12 cellular contexts compared by ENCODE assay signal in the genomic region with DNA sequence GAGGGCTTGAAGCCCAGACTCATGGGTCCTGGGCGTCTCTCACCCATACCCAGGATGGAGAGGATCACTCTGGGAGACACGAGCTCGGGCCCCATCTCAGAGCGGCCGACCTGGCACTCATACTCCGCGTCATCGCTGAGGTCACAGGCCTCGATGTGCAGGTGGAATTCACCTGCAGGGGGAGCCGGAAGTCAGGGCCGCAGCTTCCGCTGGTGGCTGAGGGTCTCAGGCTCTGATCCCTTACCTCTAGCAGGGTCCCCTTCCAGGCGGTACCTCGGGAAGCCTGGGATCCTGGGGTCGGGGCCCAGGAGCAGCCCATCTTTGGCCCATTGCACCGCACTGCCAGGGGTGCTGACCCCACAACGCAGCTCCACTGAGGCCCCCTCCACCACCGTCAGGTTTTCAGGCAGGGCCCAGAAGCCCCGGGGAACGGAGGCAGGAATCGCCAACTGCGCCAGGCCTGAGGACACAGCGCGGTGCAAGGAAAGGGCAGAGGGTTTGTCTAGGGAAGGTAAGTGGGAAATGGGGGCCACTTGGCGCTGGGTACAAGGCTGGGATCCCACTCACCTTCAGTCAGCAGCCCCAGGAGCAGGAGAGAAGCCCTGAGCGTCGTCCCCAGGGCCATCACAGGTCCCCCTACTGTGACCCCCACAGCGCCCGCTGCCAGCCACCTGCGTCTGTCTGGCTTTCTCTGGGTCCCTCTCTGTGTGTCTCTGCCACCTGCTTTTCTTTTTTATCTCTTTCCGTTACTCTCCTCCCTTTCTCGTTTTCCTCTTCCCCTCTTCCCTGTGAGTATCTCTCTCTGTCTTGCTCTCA. TPM values are rescaled to one million over a fixed set of nuclear protein-coding genes. Genes with fewer than 3 reads are reported as not detected.
DNase-seq lines count a peak whose midpoint lies in the region; ATAC-seq and TF ChIP-seq lines count a peak whose summit lies in the region.
"Had no signal": no experiment of that assay in that cellular context is flagged by ENCODE, and none has a peak within 500 bp of the region (broad histone marks: within the 10 kb centered on the region; RNA-seq: fewer than 3 reads in every experiment).

No MANE protein-coding gene starts in this region.

- H3K4me3 Mint-ChIP-seq in activated T-cell treated with anti-CD3 and anti-CD28 coated beads, Interleukin-2, amount 50 U/mL, for 72 hours: peak overlapping the region; percentile 16 to 23
- H3K4me3 Mint-ChIP-seq in activated T-cell treated with anti-CD3 and anti-CD28 coated beads, Interleukin-2, amount 50 U/mL, for 24 hours: no peak overlapping the region
- H3K4me3 Mint-ChIP-seq: activated T-helper 1 cell treated with anti-CD3 and anti-CD28 coated beads, Interleukin-12 subunit alpha, Interleukin-12 subunit beta, Interleukin-2, Interleukin-4 antibody, amounts not matched to agents 30 ng/mL and 10 ng/mL and 1 ng/mL, durations not matched to agents 14 hours and 24 hours and 36 hours had no signal

- no peaks in the 10 kb centered on the region for H3K36me3 Mint-ChIP-seq in activated T-cell treated with anti-CD3 and anti-CD28 coated beads, Interleukin-2, amount 50 U/mL, for 72 hours (ENCODE audit: insufficient read depth in 2 of 2)
- H3K36me3 Mint-ChIP-seq in activated T-cell treated with anti-CD3 and anti-CD28 coated beads, Interleukin-2, amount 50 U/mL, for 24 hours (ENCODE audit: low read depth): no peaks in the 10 kb centered on the region

- TF ChIP-seq CTCF in astrocyte of the cerebellum (IDR thresholded peaks at IDR 0.05; ENCODE audit: low read depth, low read length, missing control alignments) (peak; percentile 23), retinal pigment epithelial cell (conservative IDR thresholded peaks at IDR 0.05; ENCODE audit: low read depth, low read length) (peak; percentile 33)

- H3K4me1 Mint-ChIP-seq in activated T-cell treated with anti-CD3 and anti-CD28 coated beads, Interleukin-2, amount 50 U/mL, for 72 hours (ENCODE audit: low read depth): peaks cover 15% of the 10 kb centered on the region
- peaks cover 9% of the 10 kb centered on the region for H3K4me1 Mint-ChIP-seq in activated T-cell treated with anti-CD3 and anti-CD28 coated beads, Interleukin-2, amount 50 U/mL, for 24 hours (ENCODE audit: low read depth)

- H3K27ac Mint-ChIP-seq in activated T-cell treated with anti-CD3 and anti-CD28 coated beads, Interleukin-2, amount 50 U/mL, for 72 hours: no peak overlapping the region
- H3K27ac Mint-ChIP-seq in activated T-cell treated with anti-CD3 and anti-CD28 coated beads, Interleukin-2, amount 50 U/mL, for 24 hours: no peak overlapping the region
- H3K27ac Mint-ChIP-seq: activated T-helper 1 cell treated with anti-CD3 and anti-CD28 coated beads, Interleukin-12 subunit alpha, Interleukin-12 subunit beta, Interleukin-2, Interleukin-4 antibody, amounts not matched to agents 30 ng/mL and 10 ng/mL and 1 ng/mL, durations not matched to agents 14 hours and 24 hours and 36 hours had no signal

- H3K4me3 ChIP-seq in astrocyte of the cerebellum (ENCODE audit: low read depth, low read length) (no peak overlapping the region), retinal pigment epithelial cell (ENCODE audit: low read length) (no peak overlapping the region)
- H3K4me3 ChIP-seq: thoracic aorta had no signal

- peaks cover 48% of the 10 kb centered on the region for H3K27me3 Mint-ChIP-seq in activated T-cell treated with anti-CD3 and anti-CD28 coated beads, Interleukin-2, amount 50 U/mL, for 72 hours (ENCODE audit: low read depth)
- H3K27me3 Mint-ChIP-seq in activated T-cell treated with anti-CD3 and anti-CD28 coated beads, Interleukin-2, amount 50 U/mL, for 24 hours: peaks cover 71% of the 10 kb centered on the region

- DNase-seq in activated T-cell treated with anti-CD3 and anti-CD28 coated beads, Interleukin-2, amount 50 U/mL, for 72 hours: peak; percentile 23 to 34
- DNase-seq in activated T-cell treated with anti-CD3 and anti-CD28 coated beads, Interleukin-2, amount 50 U/mL, for 24 hours: no peak
- DNase-seq in astrocyte of the cerebellum (ENCODE audit: low read depth) (no peak), retinal pigment epithelial cell (ENCODE audit: low read depth) (no peak), AG08396 (ENCODE audit: low spot score) (no peak)
- DNase-seq: stimulated activated CD4-positive, alpha-beta T cell treated with anti-CD3 and anti-CD28 coated beads, Interleukin-2, amount 100 ng/mL, for 24 hours; T1000 had no signal

- no peaks in the 10 kb centered on the region for H3K9me3 Mint-ChIP-seq in activated T-cell treated with anti-CD3 and anti-CD28 coated beads, Interleukin-2, amount 50 U/mL, for 72 hours
- H3K9me3 Mint-ChIP-seq in activated T-cell treated with anti-CD3 and anti-CD28 coated beads, Interleukin-2, amount 50 U/mL, for 24 hours: no peaks in the 10 kb centered on the region
- H3K9me3 Mint-ChIP-seq: activated T-helper 1 cell treated with anti-CD3 and anti-CD28 coated beads, Interleukin-12 subunit alpha, Interleukin-12 subunit beta, Interleukin-2, Interleukin-4 antibody, amounts not matched to agents 30 ng/mL and 10 ng/mL and 1 ng/mL, durations not matched to agents 14 hours and 24 hours and 36 hours had no signal

- ATAC-seq in activated T-cell treated with anti-CD3 and anti-CD28 coated beads, Interleukin-2, amount 50 U/mL, for 72 hours (replicated peaks in 1 of 2): peak in 1 of 2 donors; percentile 35
- no peak for ATAC-seq in GM21526 (IDR thresholded peaks at IDR 0.05; ENCODE audit: low FRiP score, unreplicated experiment)

- in situ Hi-C loops in astrocyte of the cerebellum (cut with HindIII; ENCODE audit: low sequenced_read_pairs): loop anchor here (5.0 kb wide), 1 partner anchor 51 kb away; a partner anchor contains a TSS

RNA-seq across cellular contexts. Expression of a gene that starts 0.9 kb away (rescaled TPM):
- total RNA-seq in activated T-cell treated with anti-CD3 and anti-CD28 coated beads, Interleukin-2, amount 50 U/mL, for 72 hours: under 1 TPM; 0.22 to 0.74 TPM
- total RNA-seq: glomerular endothelial cell, M059J, thoracic aorta had no signal

RNA-seq across cellular contexts. Expression of a gene that starts 5.3 kb away (rescaled TPM):
- total RNA-seq in activated T-cell treated with anti-CD3 and anti-CD28 coated beads, Interleukin-2, amount 50 U/mL, for 72 hours: 1 to 10 TPM; 3.0 to 5.6 TPM
- total RNA-seq: glomerular endothelial cell had no signal

RNA-seq across cellular contexts. Expression of a gene that starts 17.0 kb away (rescaled TPM):
- total RNA-seq in activated T-cell treated with anti-CD3 and anti-CD28 coated beads, Interleukin-2, amount 50 U/mL, for 72 hours: 1 to 10 TPM; 2.4 to 7.7 TPM

RNA-seq across cellular contexts. Expression of a gene that starts 38.8 kb away (rescaled TPM):
- not detected for total RNA-seq in activated T-cell treated with anti-CD3 and anti-CD28 coated beads, Interleukin-2, amount 50 U/mL, for 72 hours
- total RNA-seq: activated T-helper 1 cell treated with anti-CD3 and anti-CD28 coated beads, Interleukin-12 subunit alpha, Interleukin-12 subunit beta, Interleukin-2, Interleukin-4 antibody, amounts not matched to agents 30 ng/mL and 10 ng/mL and 1 ng/mL, durations not matched to agents 14 hours and 24 hours and 36 hours; glomerular endothelial cell; M059J; thoracic aorta had no signal

RNA-seq across cellular contexts. Expression of a gene that starts 48.9 kb away (rescaled TPM):
- 10 to 100 TPM; 51.5 to 63.1 TPM for total RNA-seq in activated T-cell treated with anti-CD3 and anti-CD28 coated beads, Interleukin-2, amount 50 U/mL, for 72 hours

Comparison
In these comparisons a context has a peak if more than half of its experiments do, and no peak if none do; other contexts are left out.
1. DNase-seq: peak in activated T-cell treated with anti-CD3 and anti-CD28 coated beads, Interleukin-2, amount 50 U/mL, for 72 hours (2 of 2); none in activated T-cell treated with anti-CD3 and anti-CD28 coated beads, Interleukin-2, amount 50 U/mL, for 24 hours (single experiment), astrocyte of the cerebellum (single experiment), retinal pigment epithelial cell (single experiment) and AG08396 (single experiment).